In the genomic region with DNA sequence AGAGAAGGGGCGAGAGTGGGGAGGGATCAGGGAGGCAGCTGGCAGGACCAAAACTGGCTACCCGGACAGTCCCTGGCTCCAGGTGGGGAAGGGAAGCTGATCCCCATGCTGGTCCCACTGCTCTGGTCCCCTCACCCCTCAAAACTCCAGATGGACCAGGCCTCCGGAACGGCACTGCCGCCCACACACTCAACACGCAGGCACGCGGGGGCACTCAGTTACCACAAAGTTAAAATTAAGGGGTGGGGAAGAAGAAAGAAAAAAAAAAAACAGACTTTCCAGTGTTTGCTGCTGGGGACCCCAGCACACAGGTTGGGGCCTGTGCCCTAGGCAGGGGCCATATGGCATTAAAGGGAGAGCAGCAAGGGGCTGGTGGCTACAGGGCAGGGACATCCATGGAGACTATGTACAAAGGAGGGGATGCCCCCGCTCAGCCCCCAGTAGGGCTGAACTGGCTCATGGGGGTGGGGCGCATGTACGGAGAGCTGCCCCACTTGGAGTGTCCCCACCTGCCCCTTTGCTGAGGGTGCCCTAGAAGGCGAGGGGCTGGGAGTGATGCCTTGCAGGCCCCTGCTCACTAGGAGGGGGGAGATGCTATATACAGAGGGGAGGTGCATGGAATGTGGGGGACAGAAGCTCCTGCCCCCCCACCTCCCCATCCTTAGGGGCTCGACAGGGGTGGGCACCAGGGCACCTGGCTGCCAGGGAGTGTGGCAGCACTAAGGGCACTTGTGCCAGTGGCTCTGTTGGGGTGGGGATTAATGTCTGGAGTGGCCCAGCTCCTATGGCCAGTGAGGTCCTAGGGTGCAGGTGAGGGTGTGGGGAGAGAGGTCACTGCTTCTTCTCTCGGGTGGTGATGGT, we compare ENCODE assay signal across 15 cellular contexts. TPM values are rescaled to one million over a fixed set of nuclear protein-coding genes. Genes with fewer than 3 reads are reported as not detected.
DNase-seq lines count a peak whose midpoint lies in the region; ATAC-seq, FAIRE-seq and TF ChIP-seq lines count a peak whose summit lies in the region.
"Had no signal": no experiment of that assay in that cellular context is flagged by ENCODE, and none has a peak within 500 bp of the region (broad histone marks: within the 10 kb centered on the region; RNA-seq: fewer than 3 reads in every experiment).

No MANE protein-coding gene starts in this region.

- H3K27me3 ChIP-seq in HepG2 (ENCODE audit: control insufficient read depth in 1 of 2, insufficient read depth in 2 of 2, low read length in 2 of 2), result no peaks in the 10 kb centered on the region

- no peak overlapping the region for H3K27ac Mint-ChIP-seq in activated B cell treated with CpG ODN at 0.5 μM for 24 hours
- H3K27ac Mint-ChIP-seq: stimulated activated naive CD8-positive, alpha-beta T cell treated with anti-CD3 and anti-CD28 coated beads, Interleukin-15, Interleukin-2, amounts not matched to agents 100 ng/mL and 50 ng/mL, for 24 hours had no signal

- no peaks in the 10 kb centered on the region for H3K79me2 ChIP-seq in HepG2 (ENCODE audit: insufficient read depth, low read length)

- no peak for FAIRE-seq in HepG2 (lab: Jason Lieb, UNC)

- CTCF ChIA-PET in activated B cell treated with CpG ODN at 0.5 μM for 24 hours (lab: Charles Lee), result interaction anchor here (0.6 to 9.0 kb wide), 5 partner anchors 17 to 205 kb away, joined by 3 to 70 read pairs (median 17); partner anchors contain the start of gene ANKRD13B
- CTCF ChIA-PET in HepG2 (lab: Yijun Ruan, JAX; ENCODE audit: low intra/inter-chr PET ratio, low total read pairs), result interaction anchor here (1.0 to 1.2 kb wide), 2 partner anchors 18 to 44 kb away, joined by 4 to 5 read pairs; no protein-coding TSS in a partner anchor

- no peak overlapping the region for H3K4me3 Mint-ChIP-seq in activated B cell treated with CpG ODN at 0.5 μM for 24 hours
- H3K4me3 Mint-ChIP-seq: stimulated activated naive CD8-positive, alpha-beta T cell treated with anti-CD3 and anti-CD28 coated beads, Interleukin-15, Interleukin-2, amounts not matched to agents 100 ng/mL and 50 ng/mL, for 24 hours had no signal

- no peaks in the 10 kb centered on the region for H3K9me3 Mint-ChIP-seq in activated B cell treated with CpG ODN at 0.5 μM for 24 hours
- H3K9me3 Mint-ChIP-seq: nephron; stimulated activated naive CD8-positive, alpha-beta T cell treated with anti-CD3 and anti-CD28 coated beads, Interleukin-15, Interleukin-2, amounts not matched to agents 100 ng/mL and 50 ng/mL, for 24 hours had no signal

- no peaks in the 10 kb centered on the region for H3K9me3 ChIP-seq in HepG2 (ENCODE audit: low read length)
- H3K9me3 ChIP-seq: lower lobe of right lung had no signal

- POLR2A ChIA-PET in activated B cell treated with CpG ODN at 0.5 μM for 24 hours (lab: Charles Lee) (interaction anchor here (0.5 to 1.5 kb wide), 3 partner anchors 41 to 183 kb away, joined by 3 to 5 read pairs (median 4); no protein-coding TSS in a partner anchor), HepG2 (lab: Yijun Ruan, JAX) (interaction anchor here (0.8 to 1.6 kb wide), 10 partner anchors 8 to 280 kb away, joined by 3 to 23 read pairs (median 3); partner anchors contain the start of genes ABHD15, ANKRD13B and NUFIP2)

- H3K27ac ChIP-seq in HepG2 (ENCODE audit: extremely low read length, insufficient read depth, low read length), result peak overlapping the region; percentile 46
- H3K27ac ChIP-seq: lower lobe of right lung, WERI-Rb-1 had no signal

- peak overlapping the region; percentile 59 for H3K4me2 ChIP-seq in HepG2 (ENCODE audit: low read depth, low read length)

- no peak overlapping the region for H2AFZ ChIP-seq in HepG2 (ENCODE audit: low read length)

- H3K36me3 ChIP-seq in HepG2 (replicated peaks in 1 of 2; ENCODE audit: control insufficient read depth in 1 of 2, insufficient read depth in 2 of 2, low read length in 2 of 2), result peaks cover 5 to 17% of the 10 kb centered on the region in 2 experiments; a peak in 4 of 5 replicates

- no peaks in the 10 kb centered on the region for H4K20me1 ChIP-seq in HepG2 (ENCODE audit: insufficient read depth, low read length)

- intact Hi-C loops in activated B cell treated with CpG ODN at 0.5 μM for 24 hours (cut with micrococcal nuclease) (no loop called here), HepG2 (cut with micrococcal nuclease; ENCODE audit: unreplicated experiment) (loop anchor here (2.0 kb wide), 1 partner anchor 17 kb away; no protein-coding TSS in a partner anchor)

- TF ChIP-seq EP300 in HepG2 (IDR thresholded peaks at IDR 0.05; ENCODE audit: low read depth in 2 of 2, low read length in 2 of 2), result no peak
- no peak for TF ChIP-seq EP300 in HepG2 (CRISPR knock-in tag; IDR thresholded peaks at IDR 0.05; ENCODE audit: borderline replicate concordance)

- ATAC-seq in activated B cell treated with CpG ODN at 0.5 μM for 24 hours (ENCODE audit: low read depth), result no peak
- no peak for ATAC-seq in HepG2
- no peak for ATAC-seq in GM21717 (IDR thresholded peaks at IDR 0.05; ENCODE audit: unreplicated experiment)
- ATAC-seq: lower lobe of right lung had no signal

- peaks cover 45% of the 10 kb centered on the region for H3K36me3 Mint-ChIP-seq in activated B cell treated with CpG ODN at 0.5 μM for 24 hours (ENCODE audit: low read depth)

- in situ Hi-C loops in HepG2 (cut with HindIII; ENCODE audit: extremely low pct_ligation_motif_present, low pct_unique_long_range_greater_than_20kb), result no loop called here

- DNase-seq in activated effector memory CD4-positive, alpha-beta T cell treated with anti-CD3 and anti-CD28 coated beads, Interleukin-2, amount 50 U/mL, for 16 hours, result peak; percentile 63
- no peak for DNase-seq in activated effector memory CD4-positive, alpha-beta T cell treated with Interleukin-2 at 50 U/mL for 16 hours
- peak; percentile 9 for DNase-seq in activated B cell treated with CpG ODN at 0.5 μM for 24 hours
- no peak for DNase-seq in HepG2 (ENCODE audit: low spot score)
- peak; percentile 6 for DNase-seq in superior temporal gyrus (ENCODE audit: extremely low spot score)
- DNase-seq in NCI-H510A treated with DMSO at 0.1 percent for 48 hours (lab: John Stamatoyannopoulos, UW), result no peak
- no peak for DNase-seq in cortex of kidney (lab: John Stamatoyannopoulos, UW)
- DNase-seq: anterior cingulate cortex, lower lobe of right lung, NCI-H1436, NCI-H345, WERI-Rb-1 had no signal

- TF ChIP-seq RAD21 in HepG2 (CRISPR knock-in tag; IDR thresholded peaks at IDR 0.05), result no peak

- TF ChIP-seq CTCF in activated B cell treated with CpG ODN at 0.5 μM for 24 hours (IDR thresholded peaks at IDR 0.05) (no peak), HepG2 (CRISPR knock-in tag; IDR thresholded peaks at IDR 0.05) (no peak)

- H3K9ac ChIP-seq in HepG2 (ENCODE audit: insufficient read depth, low read depth, low read length), result no peak overlapping the region

- peak overlapping the region in 1 of 3 experiments; percentile 30; a peak in 1 of 6 replicates for H3K4me3 ChIP-seq in HepG2 (replicated peaks in 1 of 3; ENCODE audit: insufficient read depth in 1 of 3, low read depth in 2 of 3, low read length in 3 of 3)
- H3K4me3 ChIP-seq: lower lobe of right lung had no signal

- TF ChIP-seq POLR2A in HepG2 (IDR thresholded peaks at IDR 0.05; ENCODE audit: insufficient read depth in 1 of 2, low read depth in 2 of 2, low read length in 2 of 2), result no peak

- no TSS peak for BruUV-seq in HepG2 (replicated peaks; lab: Mats Ljungman, UMichigan)

- WGBS in HepG2 (ENCODE audit: low lambda C conversion rate), result 93% methylated on average over 12 of the region's 14 CpGs

- H3K4me1 Mint-ChIP-seq in activated B cell treated with CpG ODN at 0.5 μM for 24 hours, result peaks cover 23% of the 10 kb centered on the region

- H3K4me1 ChIP-seq in HepG2 (ENCODE audit: insufficient read depth, low read length), result peaks cover 29% of the 10 kb centered on the region

- H3K27me3 Mint-ChIP-seq in activated B cell treated with CpG ODN at 0.5 μM for 24 hours, result no peaks in the 10 kb centered on the region
- H3K27me3 Mint-ChIP-seq: stimulated activated naive CD8-positive, alpha-beta T cell treated with anti-CD3 and anti-CD28 coated beads, Interleukin-15, Interleukin-2, amounts not matched to agents 100 ng/mL and 50 ng/mL, for 24 hours had no signal

RNA-seq across cellular contexts. Expression of gene TP53I13, which starts 5.6 kb away (rescaled TPM):
- 65.1 and 71.2 TPM in 2 replicates for total RNA-seq in activated B cell treated with CpG ODN at 0.5 μM for 24 hours
- total RNA-seq in HepG2 (2016; rRNA removed; fragmentation: Illumina TruSeq; extraction: Trizol), result 9.9 and 25.7 TPM in 2 replicates
- total RNA-seq in HepG2 (2016; cell fraction: cytosol; rRNA removed; fragmentation: Illumina TruSeq; extraction: Trizol; ENCODE audit: low read depth), result 17.6 and 23.7 TPM in 2 replicates
- 9.5 and 27.0 TPM in 2 replicates for total RNA-seq in HepG2 (2016; cell fraction: insoluble cytoplasmic fraction; rRNA removed; fragmentation: Illumina TruSeq; extraction: Trizol)
- total RNA-seq in HepG2 (2016; cell fraction: membrane; rRNA removed; fragmentation: Illumina TruSeq; extraction: Trizol), result 15.6 and 16.0 TPM in 2 replicates
- 23.1 and 26.1 TPM in 2 replicates for total RNA-seq in HepG2 (2016; cell fraction: nucleus; rRNA removed; fragmentation: Illumina TruSeq; extraction: Trizol)
- 16.9 and 29.2 TPM in 2 replicates for polyA plus RNA-seq in HepG2 (2011; rRNA removed)
- 15.5 and 31.8 TPM in 2 replicates for polyA plus RNA-seq in HepG2 (2011; cell fraction: cytosol; rRNA removed)
- 136 and 174 TPM in 2 replicates for polyA plus RNA-seq in HepG2 (2011; cell fraction: nucleus; rRNA removed)
- 12.7 and 18.1 TPM in 2 replicates for polyA plus RNA-seq in HepG2 (2012)
- 9.2 and 10.2 TPM in 2 replicates for polyA plus RNA-seq in HepG2 (2016; cell fraction: cytosol; fragmentation: Illumina TruSeq; extraction: Trizol; ENCODE audit: low read depth)
- polyA plus RNA-seq in HepG2 (2016; cell fraction: insoluble cytoplasmic fraction; fragmentation: Illumina TruSeq; extraction: Trizol; ENCODE audit: low read depth), result 8.5 and 9.5 TPM in 2 replicates
- 10.4 and 10.9 TPM in 2 replicates for polyA plus RNA-seq in HepG2 (2016; cell fraction: membrane; fragmentation: Illumina TruSeq; extraction: Trizol; ENCODE audit: low read depth)
- polyA plus RNA-seq in HepG2 (2016; cell fraction: nucleus; fragmentation: Illumina TruSeq; extraction: Trizol; ENCODE audit: insufficient read depth, low read depth), result 51.8 and 59.8 TPM in 2 replicates
- polyA minus RNA-seq in HepG2 (2011; rRNA and poly(A)+ RNA removed; ENCODE audit: low replicate concordance), result 25.1 and 43.5 TPM in 2 replicates
- polyA minus RNA-seq in HepG2 (2011; cell fraction: cytosol; rRNA and poly(A)+ RNA removed), result 18.8 and 20.0 TPM in 2 replicates
- polyA minus RNA-seq in HepG2 (2011; cell fraction: nucleus; rRNA and poly(A)+ RNA removed), result 16.1 and 22.5 TPM in 2 replicates

RNA-seq across cellular contexts. Expression of gene ABHD15, which starts 7.3 kb away (rescaled TPM):
- 11.0 and 11.2 TPM in 2 replicates for total RNA-seq in activated B cell treated with CpG ODN at 0.5 μM for 24 hours
- 4.8 and 7.7 TPM in 2 replicates for total RNA-seq in HepG2 (2016; rRNA removed; fragmentation: Illumina TruSeq; extraction: Trizol)
- total RNA-seq in HepG2 (2016; cell fraction: cytosol; rRNA removed; fragmentation: Illumina TruSeq; extraction: Trizol; ENCODE audit: low read depth), result 0.44 and 0.91 TPM in 2 replicates
- total RNA-seq in HepG2 (2016; cell fraction: insoluble cytoplasmic fraction; rRNA removed; fragmentation: Illumina TruSeq; extraction: Trizol), result 5.0 and 7.3 TPM in 2 replicates
- total RNA-seq in HepG2 (2016; cell fraction: membrane; rRNA removed; fragmentation: Illumina TruSeq; extraction: Trizol), result 3.2 and 3.6 TPM in 2 replicates
- total RNA-seq in HepG2 (2016; cell fraction: nucleus; rRNA removed; fragmentation: Illumina TruSeq; extraction: Trizol), result 6.6 and 6.7 TPM in 2 replicates
- 2.4 and 2.9 TPM in 2 replicates for polyA plus RNA-seq in HepG2 (2011; rRNA removed)
- 2.6 and 2.7 TPM in 2 replicates for polyA plus RNA-seq in HepG2 (2011; cell fraction: cytosol; rRNA removed)
- polyA plus RNA-seq in HepG2 (2011; cell fraction: nucleus; rRNA removed), result 2.3 and 2.7 TPM in 2 replicates
- polyA plus RNA-seq in HepG2 (2012), result 2.3 and 2.8 TPM in 2 replicates
- 0.60 and 0.61 TPM in 2 replicates for polyA plus RNA-seq in HepG2 (2016; cell fraction: cytosol; fragmentation: Illumina TruSeq; extraction: Trizol; ENCODE audit: low read depth)
- polyA plus RNA-seq in HepG2 (2016; cell fraction: insoluble cytoplasmic fraction; fragmentation: Illumina TruSeq; extraction: Trizol; ENCODE audit: low read depth), result 4.7 and 5.2 TPM in 2 replicates
- polyA plus RNA-seq in HepG2 (2016; cell fraction: membrane; fragmentation: Illumina TruSeq; extraction: Trizol; ENCODE audit: low read depth), result 1.9 and 2.1 TPM in 2 replicates
- 8.6 and 9.0 TPM in 2 replicates for polyA plus RNA-seq in HepG2 (2016; cell fraction: nucleus; fragmentation: Illumina TruSeq; extraction: Trizol; ENCODE audit: insufficient read depth, low read depth)
- polyA minus RNA-seq in HepG2 (2011; rRNA and poly(A)+ RNA removed; ENCODE audit: low replicate concordance), result 9.2 and 15.6 TPM in 2 replicates
- 2.6 and 3.4 TPM in 2 replicates for polyA minus RNA-seq in HepG2 (2011; cell fraction: cytosol; rRNA and poly(A)+ RNA removed)
- polyA minus RNA-seq in HepG2 (2011; cell fraction: nucleus; rRNA and poly(A)+ RNA removed), result 3.6 and 5.5 TPM in 2 replicates

RNA-seq across cellular contexts. Expression of gene GIT1, which starts 15.3 kb away (rescaled TPM):
- total RNA-seq in activated B cell treated with CpG ODN at 0.5 μM for 24 hours (41.7 and 45.3 TPM in 2 replicates), HepG2 (2016; rRNA removed; fragmentation: Illumina TruSeq; extraction: Trizol) (12.9 and 14.2 TPM in 2 replicates)
- total RNA-seq in HepG2 (2016; cell fraction: cytosol; rRNA removed; fragmentation: Illumina TruSeq; extraction: Trizol; ENCODE audit: low read depth), result 6.7 and 9.1 TPM in 2 replicates
- total RNA-seq in HepG2 (2016; cell fraction: insoluble cytoplasmic fraction; rRNA removed; fragmentation: Illumina TruSeq; extraction: Trizol), result 11.3 and 13.5 TPM in 2 replicates
- total RNA-seq in HepG2 (2016; cell fraction: membrane; rRNA removed; fragmentation: Illumina TruSeq; extraction: Trizol), result 23.5 and 27.1 TPM in 2 replicates
- 11.7 and 17.3 TPM in 2 replicates for total RNA-seq in HepG2 (2016; cell fraction: nucleus; rRNA removed; fragmentation: Illumina TruSeq; extraction: Trizol)
- polyA plus RNA-seq in HepG2 (2011; rRNA removed), result 30.8 and 31.5 TPM in 2 replicates
- polyA plus RNA-seq in HepG2 (2011; cell fraction: cytosol; rRNA removed), result 17.1 and 24.2 TPM in 2 replicates
- polyA plus RNA-seq in HepG2 (2011; cell fraction: nucleus; rRNA removed), result 56.8 and 69.2 TPM in 2 replicates
- 15.9 and 22.4 TPM in 2 replicates for polyA plus RNA-seq in HepG2 (2012)
- polyA plus RNA-seq in HepG2 (2016; cell fraction: cytosol; fragmentation: Illumina TruSeq; extraction: Trizol; ENCODE audit: low read depth), result 12.0 and 13.0 TPM in 2 replicates
- polyA plus RNA-seq in HepG2 (2016; cell fraction: insoluble cytoplasmic fraction; fragmentation: Illumina TruSeq; extraction: Trizol; ENCODE audit: low read depth), result 17.0 and 22.9 TPM in 2 replicates
- polyA plus RNA-seq in HepG2 (2016; cell fraction: membrane; fragmentation: Illumina TruSeq; extraction: Trizol; ENCODE audit: low read depth), result 26.3 and 34.9 TPM in 2 replicates
- 31.9 and 33.9 TPM in 2 replicates for polyA plus RNA-seq in HepG2 (2016; cell fraction: nucleus; fragmentation: Illumina TruSeq; extraction: Trizol; ENCODE audit: insufficient read depth, low read depth)
- polyA minus RNA-seq in HepG2 (2011; rRNA and poly(A)+ RNA removed; ENCODE audit: low replicate concordance), result 51.4 and 110 TPM in 2 replicates
- 17.5 and 20.2 TPM in 2 replicates for polyA minus RNA-seq in HepG2 (2011; cell fraction: cytosol; rRNA and poly(A)+ RNA removed)
- 22.8 and 25.5 TPM in 2 replicates for polyA minus RNA-seq in HepG2 (2011; cell fraction: nucleus; rRNA and poly(A)+ RNA removed)

RNA-seq across cellular contexts. Expression of gene ANKRD13B, which starts 18.8 kb away (rescaled TPM):
- 3.5 and 5.2 TPM in 2 replicates for total RNA-seq in activated B cell treated with CpG ODN at 0.5 μM for 24 hours
- total RNA-seq in HepG2 (2016; rRNA removed; fragmentation: Illumina TruSeq; extraction: Trizol), result 1.6 and 1.7 TPM in 2 replicates
- 0.71 and 0.79 TPM in 2 replicates for total RNA-seq in HepG2 (2016; cell fraction: cytosol; rRNA removed; fragmentation: Illumina TruSeq; extraction: Trizol; ENCODE audit: low read depth)
- 0.76 and 1.6 TPM in 2 replicates for total RNA-seq in HepG2 (2016; cell fraction: insoluble cytoplasmic fraction; rRNA removed; fragmentation: Illumina TruSeq; extraction: Trizol)
- 1.5 and 1.9 TPM in 2 replicates for total RNA-seq in HepG2 (2016; cell fraction: membrane; rRNA removed; fragmentation: Illumina TruSeq; extraction: Trizol)
- 2.0 and 2.4 TPM in 2 replicates for total RNA-seq in HepG2 (2016; cell fraction: nucleus; rRNA removed; fragmentation: Illumina TruSeq; extraction: Trizol)
- polyA plus RNA-seq in HepG2 (2011; rRNA removed), result 1.8 and 2.2 TPM in 2 replicates
- polyA plus RNA-seq in HepG2 (2011; cell fraction: cytosol; rRNA removed), result 0.83 and 1.4 TPM in 2 replicates
- polyA plus RNA-seq in HepG2 (2011; cell fraction: nucleus; rRNA removed), result 9.9 and 14.7 TPM in 2 replicates
- polyA plus RNA-seq in HepG2 (2012), result 1.2 and 2.1 TPM in 2 replicates
- 0.67 and 0.84 TPM in 2 replicates for polyA plus RNA-seq in HepG2 (2016; cell fraction: cytosol; fragmentation: Illumina TruSeq; extraction: Trizol; ENCODE audit: low read depth)
- 1.7 and 2.2 TPM in 2 replicates for polyA plus RNA-seq in HepG2 (2016; cell fraction: insoluble cytoplasmic fraction; fragmentation: Illumina TruSeq; extraction: Trizol; ENCODE audit: low read depth)
- 1.7 and 1.9 TPM in 2 replicates for polyA plus RNA-seq in HepG2 (2016; cell fraction: membrane; fragmentation: Illumina TruSeq; extraction: Trizol; ENCODE audit: low read depth)
- 6.1 and 8.4 TPM in 2 replicates for polyA plus RNA-seq in HepG2 (2016; cell fraction: nucleus; fragmentation: Illumina TruSeq; extraction: Trizol; ENCODE audit: insufficient read depth, low read depth)
- 3.0 and 21.2 TPM in 2 replicates for polyA minus RNA-seq in HepG2 (2011; rRNA and poly(A)+ RNA removed; ENCODE audit: low replicate concordance)
- polyA minus RNA-seq in HepG2 (2011; cell fraction: cytosol; rRNA and poly(A)+ RNA removed), result 1.5 and 1.8 TPM in 2 replicates
- 0.75 and 1.8 TPM in 2 replicates for polyA minus RNA-seq in HepG2 (2011; cell fraction: nucleus; rRNA and poly(A)+ RNA removed)

RNA-seq across cellular contexts. Expression of gene CORO6, which starts 48.6 kb away (rescaled TPM):
- total RNA-seq in activated B cell treated with CpG ODN at 0.5 μM for 24 hours (4.1 and 5.1 TPM in 2 replicates), HepG2 (2016; rRNA removed; fragmentation: Illumina TruSeq; extraction: Trizol) (0.42 TPM in 1 of 2 replicates, not detected in the other)
- total RNA-seq in HepG2 (2016; cell fraction: cytosol; rRNA removed; fragmentation: Illumina TruSeq; extraction: Trizol; ENCODE audit: low read depth), result 0.10 TPM in 1 of 2 replicates, not detected in the other
- total RNA-seq in HepG2 (2016; cell fraction: insoluble cytoplasmic fraction; rRNA removed; fragmentation: Illumina TruSeq; extraction: Trizol), result 0.15 and 0.39 TPM in 2 replicates
- total RNA-seq in HepG2 (2016; cell fraction: membrane; rRNA removed; fragmentation: Illumina TruSeq; extraction: Trizol), result 0.14 TPM in 1 of 2 replicates, not detected in the other
- 0.38 and 0.71 TPM in 2 replicates for total RNA-seq in HepG2 (2016; cell fraction: nucleus; rRNA removed; fragmentation: Illumina TruSeq; extraction: Trizol)
- 0.82 and 1.2 TPM in 2 replicates for polyA plus RNA-seq in HepG2 (2011; rRNA removed)
- polyA plus RNA-seq in HepG2 (2011; cell fraction: cytosol; rRNA removed), result 0.20 and 0.22 TPM in 2 replicates
- polyA plus RNA-seq in HepG2 (2011; cell fraction: nucleus; rRNA removed), result 10.2 and 12.8 TPM in 2 replicates
- 0.16 and 0.25 TPM in 2 replicates for polyA plus RNA-seq in HepG2 (2012)
- polyA plus RNA-seq in HepG2 (2016; cell fraction: cytosol; fragmentation: Illumina TruSeq; extraction: Trizol; ENCODE audit: low read depth), result 0.12 TPM in 1 of 2 replicates, not detected in the other
- polyA plus RNA-seq in HepG2 (2016; cell fraction: insoluble cytoplasmic fraction; fragmentation: Illumina TruSeq; extraction: Trizol; ENCODE audit: low read depth), result 0.20 TPM in 1 of 2 replicates, not detected in the other
- not detected in 2 replicates for polyA plus RNA-seq in HepG2 (2016; cell fraction: membrane; fragmentation: Illumina TruSeq; extraction: Trizol; ENCODE audit: low read depth)
- polyA plus RNA-seq in HepG2 (2016; cell fraction: nucleus; fragmentation: Illumina TruSeq; extraction: Trizol; ENCODE audit: insufficient read depth, low read depth), result 0.96 and 2.4 TPM in 2 replicates
- 4.6 TPM in 1 of 2 replicates, not detected in the other for polyA minus RNA-seq in HepG2 (2011; rRNA and poly(A)+ RNA removed; ENCODE audit: low replicate concordance)
- not detected in 2 replicates for polyA minus RNA-seq in HepG2 (2011; cell fraction: cytosol; rRNA and poly(A)+ RNA removed)
- 0.50 and 0.52 TPM in 2 replicates for polyA minus RNA-seq in HepG2 (2011; cell fraction: nucleus; rRNA and poly(A)+ RNA removed)

Comparison
In these comparisons a context has a peak if more than half of its experiments do, and no peak if none do; other contexts are left out.
1. DNase-seq: peak in activated effector memory CD4-positive, alpha-beta T cell treated with anti-CD3 and anti-CD28 coated beads, Interleukin-2, amount 50 U/mL, for 16 hours (single experiment), activated B cell treated with CpG ODN at 0.5 μM for 24 hours (single experiment) and superior temporal gyrus (single experiment); none in activated effector memory CD4-positive, alpha-beta T cell treated with Interleukin-2 at 50 U/mL for 16 hours (single experiment), HepG2 (single experiment), NCI-H510A treated with DMSO at 0.1 percent for 48 hours (single experiment) and cortex of kidney (single experiment).